9 cellular contexts compared by ENCODE assay signal in the genomic region with DNA sequence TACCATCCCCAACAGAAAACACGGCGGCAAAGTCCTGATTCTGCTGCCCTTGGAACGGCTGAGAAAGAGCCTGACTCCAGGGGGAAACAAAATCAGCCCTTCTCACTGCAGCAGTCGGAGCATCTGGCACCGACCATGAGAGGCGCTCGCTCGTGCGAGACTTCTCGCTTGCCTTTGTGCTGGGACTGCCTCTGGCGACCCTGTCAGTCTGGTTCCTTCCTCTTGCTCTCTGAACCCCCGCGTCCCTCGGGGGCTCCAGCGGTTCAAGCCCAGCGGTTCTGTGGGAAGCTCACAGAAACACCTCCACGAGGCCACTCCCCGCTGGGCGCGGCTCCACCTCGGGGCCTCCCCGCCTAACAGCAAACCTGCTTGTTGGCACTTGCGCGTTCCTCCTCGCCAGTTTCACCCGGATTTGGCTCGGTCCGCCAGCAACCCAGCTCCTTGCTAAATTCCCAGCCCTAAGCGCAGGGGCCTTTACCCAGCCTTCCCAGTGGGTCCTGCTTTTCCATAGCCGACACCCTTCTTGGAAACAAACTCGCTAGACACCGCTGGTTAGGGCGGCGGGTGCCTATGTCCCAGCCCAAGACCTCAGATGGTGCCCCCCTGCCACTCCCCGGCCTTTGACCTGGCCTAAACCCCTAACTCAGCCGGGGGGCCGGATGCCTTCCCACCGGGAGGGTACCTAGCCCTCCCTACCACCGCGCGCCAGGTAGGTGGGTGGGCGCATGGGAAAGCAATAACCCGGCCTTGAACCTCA. TPM values are rescaled to one million over a fixed set of nuclear protein-coding genes. Genes with fewer than 3 reads are reported as not detected.
DNase-seq lines count a peak whose midpoint lies in the region; ATAC-seq, FAIRE-seq and TF ChIP-seq lines count a peak whose summit lies in the region.
"Had no signal": no experiment of that assay in that cellular context is flagged by ENCODE, and none has a peak within 500 bp of the region (broad histone marks: within the 10 kb centered on the region; RNA-seq: fewer than 3 reads in every experiment).

No MANE protein-coding gene starts in this region.

- WGBS in H9 (ENCODE audit: extremely low coverage, insufficient read length, low lambda C conversion rate): no CpG with 5 or more reads among the region's 43 CpGs
- 1% methylated on average over 26 of the region's 43 CpGs for WGBS in suprapubic skin

- H3K4me1 ChIP-seq in H9 (ENCODE audit: insufficient read depth, low read length): peaks cover 15% of the 10 kb centered on the region
- H3K4me1 ChIP-seq in left lung: peaks cover 0 to 2% of the 10 kb centered on the region in 2 donors
- H3K4me1 ChIP-seq in suprapubic skin: peaks cover 52% of the 10 kb centered on the region

- H3K4me3 Mint-ChIP-seq in H9: peak overlapping the region; percentile 93 to 99
- H3K4me3 Mint-ChIP-seq: IgD-negative memory B cell had no signal

- no peaks in the 10 kb centered on the region for H4K20me1 ChIP-seq in H9 (ENCODE audit: control insufficient read depth, insufficient read depth, insufficient read length)

- no peak overlapping the region for H2BK20ac ChIP-seq in H9 (ENCODE audit: low read depth, low read length, poor library complexity, severe bottlenecking)

- FAIRE-seq in D721Med (lab: Jason Lieb, UNC): no peak

- TF ChIP-seq CTCF in D721Med (IDR thresholded peaks at IDR 0.05; ENCODE audit: insufficient read depth, missing control alignments) (no peak), H9 (conservative IDR thresholded peaks at IDR 0.05) (peak; percentile 56; the same call in 2 of the 3 replicates), left lung (IDR thresholded peaks at IDR 0.05) (no peak), suprapubic skin (IDR thresholded peaks at IDR 0.05) (no peak)

- peak overlapping the region; percentile 94 for H3K4me2 ChIP-seq in H9 (ENCODE audit: insufficient read depth, insufficient read length, low read length)

- no peak overlapping the region for H3K4ac ChIP-seq in H9 (ENCODE audit: low read depth, low read length)

- TF ChIP-seq EP300 in suprapubic skin (IDR thresholded peaks at IDR 0.05): no peak

- H3K27ac ChIP-seq in H9 (ENCODE audit: insufficient read length, low read depth, low read length): no peak overlapping the region
- H3K27ac ChIP-seq in left lung: peak overlapping the region; percentile 80 to 90
- peak overlapping the region; percentile 97 for H3K27ac ChIP-seq in suprapubic skin

- peak; percentile 78 for ATAC-seq in left lung
- ATAC-seq in HG03159 (IDR thresholded peaks at IDR 0.05; ENCODE audit: unreplicated experiment): no peak

- H4K5ac ChIP-seq in H9 (ENCODE audit: insufficient read length, low read depth, low read length): no peak overlapping the region

- no peak overlapping the region for H3K23ac ChIP-seq in H9 (ENCODE audit: insufficient read length, low read depth, low read length)

- H3K56ac ChIP-seq in H9 (ENCODE audit: insufficient read length, low read depth, low read length): no peak overlapping the region

- H2BK15ac ChIP-seq in H9 (ENCODE audit: low read depth, low read length): no peak overlapping the region

- no peak overlapping the region for H4K8ac ChIP-seq in H9 (replicated peaks; ENCODE audit: insufficient read length, low read depth, low read length)

- H3K9me3 Mint-ChIP-seq in H9: peaks cover 0 to 6% of the 10 kb centered on the region in 2 experiments; a peak in 3 of 5 replicates

- H3K36me3 Mint-ChIP-seq in H9 (ENCODE audit: insufficient read depth in 1 of 3, low read depth in 3 of 3): peaks cover 3 to 44% (median 23%) of the 10 kb centered on the region in 3 experiments; a peak in 5 of 7 replicates
- H3K36me3 Mint-ChIP-seq: IgD-negative memory B cell had no signal

- no peak overlapping the region for H3T11ph ChIP-seq in H9 (ENCODE audit: low read length)

- H2AK5ac ChIP-seq in H9 (ENCODE audit: insufficient read length, low read length): no peak overlapping the region

- H3K27me3 Mint-ChIP-seq in H9 (ENCODE audit: low read depth): no peaks in the 10 kb centered on the region; the same call in 1 of the 2 replicates

- H2BK120ac ChIP-seq in H9 (ENCODE audit: low read depth, low read length, poor library complexity, severe bottlenecking): no peak overlapping the region

- H2BK5ac ChIP-seq in H9 (ENCODE audit: insufficient read length, low read length): no peak overlapping the region

- peak overlapping the region; percentile 93 for H3K9ac ChIP-seq in H9 (ENCODE audit: extremely low read depth, insufficient read length, low read length)

- H3K27ac Mint-ChIP-seq in H9: peak overlapping the region in 1 of 3 experiments; percentile 93; a peak in 4 of 7 replicates

- peaks cover 57% of the 10 kb centered on the region for H3K79me2 ChIP-seq in H9 (ENCODE audit: insufficient read depth, low read length)

- H2AFZ ChIP-seq in H9 (ENCODE audit: low read length): no peak overlapping the region

- peaks cover 8% of the 10 kb centered on the region for H3K23me2 ChIP-seq in H9 (ENCODE audit: insufficient read length, low read depth, low read length, poor library complexity, severe bottlenecking)

- peak overlapping the region; percentile 10 for H3K14ac ChIP-seq in H9 (ENCODE audit: insufficient read depth, low read length)

- H3K36me3 ChIP-seq in left lung: no peaks in the 10 kb centered on the region
- no peaks in the 10 kb centered on the region for H3K36me3 ChIP-seq in suprapubic skin

- H4K91ac ChIP-seq in H9 (ENCODE audit: insufficient read length, low read depth, low read length): no peak overlapping the region

- no peak overlapping the region for H2BK12ac ChIP-seq in H9 (ENCODE audit: insufficient read length, low read depth, low read length)

- peak; percentile 27 for DNase-seq in D721Med (ENCODE audit: insufficient read length, low spot score)
- DNase-seq in H9: peak; percentile 76
- peak; percentile 66 to 87 for DNase-seq in NCI-H524 (lab: John Stamatoyannopoulos, UW)
- peak; percentile 42 for DNase-seq in cortex of kidney (lab: John Stamatoyannopoulos, UW)
- peak; percentile 83 to 92 for DNase-seq in left lung
- peak; percentile 88 to 89 for DNase-seq in suprapubic skin (ENCODE audit: low spot score in 2 of 2)
- no peak for DNase-seq in activated gamma-delta T cell treated with Interleukin-2 at 50 U/mL for 16 hours

- H3K4me3 ChIP-seq in left lung: peak overlapping the region; percentile 57 to 67
- H3K4me3 ChIP-seq in suprapubic skin: peak overlapping the region; percentile 91

- peaks cover 37 to 39% of the 10 kb centered on the region in 2 experiments for H3K4me1 Mint-ChIP-seq in H9

- H3K79me1 ChIP-seq in H9 (ENCODE audit: insufficient read depth, low read depth, low read length, poor library complexity, severe bottlenecking): peaks cover 5% of the 10 kb centered on the region

- TF ChIP-seq POLR2A in suprapubic skin (IDR thresholded peaks at IDR 0.05): no peak

- H3K18ac ChIP-seq in H9 (ENCODE audit: insufficient read length, low read depth, low read length): peak overlapping the region; percentile 39

- intact Hi-C loops in left lung (cut with DNase I): loop anchor here in 1 of 2 donors (10.0 kb wide), 1 partner anchor 890 kb away; no protein-coding TSS in a partner anchor

- H3K9me3 ChIP-seq in H9 (ENCODE audit: control insufficient read depth, low read depth, low read length): no peaks in the 10 kb centered on the region
- H3K9me3 ChIP-seq in left lung: no peaks in the 10 kb centered on the region
- H3K9me3 ChIP-seq in suprapubic skin: no peaks in the 10 kb centered on the region

- no peaks in the 10 kb centered on the region for H3K27me3 ChIP-seq in H9 (ENCODE audit: insufficient read depth, low read length)
- H3K27me3 ChIP-seq in left lung: peaks cover 0 to 63% of the 10 kb centered on the region in 2 donors
- no peaks in the 10 kb centered on the region for H3K27me3 ChIP-seq in suprapubic skin

RNA-seq across cellular contexts. Expression of gene RND3, which starts 2.2 kb away (rescaled TPM):
- total RNA-seq in H9 (2021) (62.6 and 68.3 TPM in 2 replicates), left lung (10 to 100 TPM; 28.3 to 44.8 TPM), suprapubic skin (10 to 100 TPM; 45.7 to 65.3 (median 56.9) TPM)
